Comparison of ENCODE assay signal across 11 cellular contexts in the genomic region with DNA sequence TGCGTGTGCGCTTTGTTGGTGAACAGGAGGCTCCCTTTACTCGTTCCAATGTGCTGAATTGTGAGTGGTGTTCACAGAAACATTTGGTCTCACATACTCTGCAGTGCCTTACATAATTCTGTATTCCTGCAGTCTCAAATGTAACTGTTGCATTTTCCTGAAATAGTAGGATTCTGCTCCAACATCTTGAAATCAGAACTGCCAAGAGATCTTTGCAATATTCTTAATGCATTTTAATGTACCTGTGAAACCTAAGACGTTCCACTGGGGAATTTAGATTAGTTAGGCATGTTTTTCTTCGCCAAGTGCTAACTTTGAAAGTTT.
DNase-seq lines count a peak whose midpoint lies in the region; ATAC-seq and TF ChIP-seq lines count a peak whose summit lies in the region.
"Had no signal": no experiment of that assay in that cellular context is flagged by ENCODE, and none has a peak within 500 bp of the region (broad histone marks: within the 10 kb centered on the region; RNA-seq: fewer than 3 reads in every experiment).

No MANE protein-coding gene starts in this region.

- peak overlapping the region; percentile 93 for H2AFZ ChIP-seq in GM23338

- no peaks in the 10 kb centered on the region for H3K9me3 Mint-ChIP-seq in GM23338

- H4K20me1 ChIP-seq in GM23338 (replicated peaks; ENCODE audit: insufficient read depth) = no peaks in the 10 kb centered on the region

- H3K4me1 ChIP-seq in GM23338 (ENCODE audit: insufficient read depth) (peaks cover 30% of the 10 kb centered on the region), iPS-18a (ENCODE audit: control insufficient read depth, low read depth, low read length) (peaks cover 14% of the 10 kb centered on the region), gastrocnemius medialis (peaks cover 6 to 10% of the 10 kb centered on the region in 2 donors), spleen (peaks cover 0 to 12% (median 9%) of the 10 kb centered on the region in 6 donors)

- TF ChIP-seq POLR2A in gastrocnemius medialis (IDR thresholded peaks at IDR 0.05) (no peak), spleen (IDR thresholded peaks at IDR 0.05) (no peak)

- no peaks in the 10 kb centered on the region for H3F3A ChIP-seq in GM23338 (replicated peaks; ENCODE audit: low read depth)

- H3K27me3 ChIP-seq in GM23338 (ENCODE audit: insufficient read depth) (peaks cover 21% of the 10 kb centered on the region), iPS-18a (ENCODE audit: control insufficient read depth, insufficient read depth, low read length) (peaks cover 32% of the 10 kb centered on the region), gastrocnemius medialis (peaks cover 5 to 13% (median 6%) of the 10 kb centered on the region in 3 donors), spleen (replicated peaks in 1 of 7) (peaks cover 0 to 67% (median 31%) of the 10 kb centered on the region in 7 donors)
- H3K27me3 ChIP-seq: Peyer's patch had no signal

- TF ChIP-seq CTCF in GM23338 (conservative IDR thresholded peaks at IDR 0.05; ENCODE audit: low read depth in 2 of 2) (no peak), astrocyte of the cerebellum (IDR thresholded peaks at IDR 0.05; ENCODE audit: low read depth, low read length, missing control alignments) (no peak), gastrocnemius medialis (IDR thresholded peaks at IDR 0.05 in 4 of 5, conservative IDR thresholded peaks at IDR 0.05 in 1 of 5) (no peak), spleen (IDR thresholded peaks at IDR 0.05 in 8 of 11, conservative IDR thresholded peaks at IDR 0.05 in 3 of 11) (no peak)

- intact Hi-C loops in gastrocnemius medialis (cut with DNase I; ENCODE audit: low total_unique reads) (no loop called here), spleen (cut with DNase I; ENCODE audit: low total_unique reads) (no loop called here)

- no peaks in the 10 kb centered on the region for H3K36me3 ChIP-seq in GM23338 (ENCODE audit: insufficient read depth)
- H3K36me3 ChIP-seq in iPS-18a (ENCODE audit: control insufficient read depth, low read depth, low read length) = no peaks in the 10 kb centered on the region
- no peaks in the 10 kb centered on the region for H3K36me3 ChIP-seq in gastrocnemius medialis
- H3K36me3 ChIP-seq in spleen = no peaks in the 10 kb centered on the region
- H3K36me3 ChIP-seq: Peyer's patch had no signal

- H3K4me3 ChIP-seq in GM23338 (peak overlapping the region; percentile 66), astrocyte of the cerebellum (ENCODE audit: low read depth, low read length) (peak overlapping the region; percentile 38), iPS-18a (ENCODE audit: low read length) (peak overlapping the region; percentile 59), gastrocnemius medialis (peak overlapping the region; percentile 22 to 52 (median 41)), spleen (peak overlapping the region in 3 of 8 donors; percentile 14 to 53 (median 32))

- no peak for ATAC-seq in GM23338
- ATAC-seq in gastrocnemius medialis = no peak
- ATAC-seq in HG03469 (IDR thresholded peaks at IDR 0.05; ENCODE audit: unreplicated experiment) = no peak

- no peaks in the 10 kb centered on the region for H3K36me3 Mint-ChIP-seq in GM23338 (ENCODE audit: low read depth)
- H3K36me3 Mint-ChIP-seq: CD4-positive, CD25-positive, alpha-beta regulatory T cell had no signal

- H3K4me2 ChIP-seq in GM23338 = peak overlapping the region; percentile 79

- in situ Hi-C loops in astrocyte of the cerebellum (cut with HindIII; ENCODE audit: low sequenced_read_pairs) (no loop called here), gastrocnemius medialis (cut with MboI; ENCODE audit: low sequenced_read_pairs in 4 of 4) (no loop called here)

- WGBS in spleen, 5 donors = 20 to 30% (median 24%) methylated on average over 5 of the region's 5 CpGs

- peaks cover 2% of the 10 kb centered on the region for H3K27me3 Mint-ChIP-seq in GM23338 (ENCODE audit: insufficient read depth, low read depth, poor library complexity)

- H3K27ac ChIP-seq in GM23338 (ENCODE audit: low read depth) (no peak overlapping the region), iPS-18a (ENCODE audit: low read length) (no peak overlapping the region), gastrocnemius medialis (no peak overlapping the region), spleen (no peak overlapping the region)

- H3K9ac ChIP-seq in iPS-18a (ENCODE audit: low read length) = no peak overlapping the region

- H3K79me2 ChIP-seq in GM23338 (replicated peaks; ENCODE audit: insufficient read depth) = no peaks in the 10 kb centered on the region

- no peaks in the 10 kb centered on the region for H3K9me2 ChIP-seq in GM23338 (ENCODE audit: insufficient read depth)

- peaks cover 18% of the 10 kb centered on the region for H3K4me1 Mint-ChIP-seq in GM23338

- H3K27ac Mint-ChIP-seq in GM23338 = no peak overlapping the region
- H3K27ac Mint-ChIP-seq: CD4-positive, CD25-positive, alpha-beta regulatory T cell had no signal

- H3K4me3 Mint-ChIP-seq in GM23338 = peak overlapping the region; percentile 84
- H3K4me3 Mint-ChIP-seq: CD4-positive, CD25-positive, alpha-beta regulatory T cell had no signal

- DNase-seq in GM23338 (ENCODE audit: low spot score) (no peak), astrocyte of the cerebellum (ENCODE audit: low read depth) (no peak), gastrocnemius medialis (no peak), spleen (no peak), DMS114 treated with DMSO at 0.1 percent for 48 hours (lab: John Stamatoyannopoulos, UW; ENCODE audit: unreplicated experiment) (no peak), NCI-H345 (lab: John Stamatoyannopoulos, UW) (no peak)
- DNase-seq: CD4-positive, CD25-positive, alpha-beta regulatory T cell; NCI-H2171 treated with DMSO at 0.1 percent for 48 hours; Peyer's patch had no signal

- H3K9me3 ChIP-seq in iPS-18a (ENCODE audit: control insufficient read depth, low read depth, low read length) (no peaks in the 10 kb centered on the region), gastrocnemius medialis (no peaks in the 10 kb centered on the region), spleen (no peaks in the 10 kb centered on the region)
- H3K9me3 ChIP-seq: Peyer's patch had no signal

TF ChIP-seq in GM23338, 12 proteins besides CTCF, POLR2A, EP300 and RAD21 (continues in another document):
- TF ChIP-seq CREB1 (CRISPR knock-in tag; IDR thresholded peaks at IDR 0.05; ENCODE audit: low read depth) (no peak), JUNB (IDR thresholded peaks at IDR 0.05; ENCODE audit: unreplicated experiment) (no peak), EZH2phosphoT487 (IDR thresholded peaks at IDR 0.05; ENCODE audit: unreplicated experiment) (no peak), ZNF114 (CRISPR knock-in tag; IDR thresholded peaks at IDR 0.05) (no peak), NANOG (IDR thresholded peaks at IDR 0.05; ENCODE audit: borderline replicate concordance) (no peak), POLR2AphosphoS5 (IDR thresholded peaks at IDR 0.05; ENCODE audit: low read depth) (no peak), EZH2 (IDR thresholded peaks at IDR 0.05; ENCODE audit: low read depth, unreplicated experiment) (no peak)
- TF ChIP-seq, protein P1, sequence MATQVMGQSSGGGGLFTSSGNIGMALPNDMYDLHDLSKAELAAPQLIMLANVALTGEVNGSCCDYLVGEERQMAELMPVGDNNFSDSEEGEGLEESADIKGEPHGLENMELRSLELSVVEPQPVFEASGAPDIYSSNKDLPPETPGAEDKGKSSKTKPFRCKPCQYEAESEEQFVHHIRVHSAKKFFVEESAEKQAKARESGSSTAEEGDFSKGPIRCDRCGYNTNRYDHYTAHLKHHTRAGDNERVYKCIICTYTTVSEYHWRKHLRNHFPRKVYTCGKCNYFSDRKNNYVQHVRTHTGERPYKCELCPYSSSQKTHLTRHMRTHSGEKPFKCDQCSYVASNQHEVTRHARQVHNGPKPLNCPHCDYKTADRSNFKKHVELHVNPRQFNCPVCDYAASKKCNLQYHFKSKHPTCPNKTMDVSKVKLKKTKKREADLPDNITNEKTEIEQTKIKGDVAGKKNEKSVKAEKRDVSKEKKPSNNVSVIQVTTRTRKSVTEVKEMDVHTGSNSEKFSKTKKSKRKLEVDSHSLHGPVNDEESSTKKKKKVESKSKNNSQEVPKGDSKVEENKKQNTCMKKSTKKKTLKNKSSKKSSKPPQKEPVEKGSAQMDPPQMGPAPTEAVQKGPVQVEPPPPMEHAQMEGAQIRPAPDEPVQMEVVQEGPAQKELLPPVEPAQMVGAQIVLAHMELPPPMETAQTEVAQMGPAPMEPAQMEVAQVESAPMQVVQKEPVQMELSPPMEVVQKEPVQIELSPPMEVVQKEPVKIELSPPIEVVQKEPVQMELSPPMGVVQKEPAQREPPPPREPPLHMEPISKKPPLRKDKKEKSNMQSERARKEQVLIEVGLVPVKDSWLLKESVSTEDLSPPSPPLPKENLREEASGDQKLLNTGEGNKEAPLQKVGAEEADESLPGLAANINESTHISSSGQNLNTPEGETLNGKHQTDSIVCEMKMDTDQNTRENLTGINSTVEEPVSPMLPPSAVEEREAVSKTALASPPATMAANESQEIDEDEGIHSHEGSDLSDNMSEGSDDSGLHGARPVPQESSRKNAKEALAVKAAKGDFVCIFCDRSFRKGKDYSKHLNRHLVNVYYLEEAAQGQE (IDR thresholded peaks at IDR 0.05; ENCODE audit: unreplicated experiment) = no peak
